In the genomic region with DNA sequence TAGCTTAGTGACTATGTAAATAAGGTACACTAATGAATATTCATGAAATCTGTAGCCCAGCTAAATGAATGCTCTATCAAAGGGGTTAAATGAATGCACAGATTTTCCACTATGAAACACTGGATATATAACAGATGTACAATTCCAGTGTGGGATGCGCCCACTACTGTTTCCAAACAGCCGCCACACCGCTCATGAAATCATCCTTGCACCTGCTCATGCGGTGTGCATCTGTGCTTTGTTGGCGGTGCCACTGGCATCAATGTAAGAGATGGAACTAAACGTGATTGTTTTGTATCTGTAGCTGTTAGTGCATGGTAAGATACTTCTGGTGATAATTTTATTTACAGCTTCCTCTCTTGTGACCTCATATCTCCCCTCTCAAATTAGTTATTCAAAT, we compare ENCODE assay signal across 15 cellular contexts.
DNase-seq lines count a peak whose midpoint lies in the region; ATAC-seq lines count a peak whose summit lies in the region.
"Had no signal": no experiment of that assay in that cellular context is flagged by ENCODE, and none has a peak within 500 bp of the region (broad histone marks: within the 10 kb centered on the region; RNA-seq: fewer than 3 reads in every experiment).

No MANE protein-coding gene starts in this region.

- H3K36me3 Mint-ChIP-seq in activated T-helper 17 cell treated with anti-CD3 and anti-CD28 coated beads, Interleukin-2, amount 50 U/mL, for 72 hours (ENCODE audit: low read depth): no peaks in the 10 kb centered on the region
- H3K36me3 Mint-ChIP-seq: IgD-negative memory B cell had no signal

- no peak for ATAC-seq in activated T-helper 17 cell treated with anti-CD3 and anti-CD28 coated beads, Interleukin-2, amount 50 U/mL, for 72 hours (replicated peaks)
- ATAC-seq: GM23338 had no signal

- peaks cover 4% of the 10 kb centered on the region for H3K27me3 Mint-ChIP-seq in activated T-helper 17 cell treated with anti-CD3 and anti-CD28 coated beads, Interleukin-2, amount 50 U/mL, for 72 hours
- H3K27me3 Mint-ChIP-seq: CD4-positive, alpha-beta T cell; IgD-negative memory B cell had no signal

- no peak overlapping the region for H3K4me3 Mint-ChIP-seq in activated T-helper 17 cell treated with anti-CD3 and anti-CD28 coated beads, Interleukin-2, amount 50 U/mL, for 72 hours
- H3K4me3 Mint-ChIP-seq: CD4-positive, alpha-beta T cell; GM23338; H9; IgD-negative memory B cell had no signal

- peak; percentile 5 for DNase-seq in NCI-H146 (lab: John Stamatoyannopoulos, UW)
- DNase-seq in NCI-H146 treated with DMSO at 0.1 percent for 48 hours (lab: John Stamatoyannopoulos, UW; ENCODE audit: unreplicated experiment): no peak
- peak; percentile 23 for DNase-seq in Ammon's horn (ENCODE audit: low spot score)
- peak; percentile 15 for DNase-seq in DMS53 treated with DMSO at 0.1 percent for 48 hours (lab: John Stamatoyannopoulos, UW; ENCODE audit: unreplicated experiment)
- DNase-seq in NCI-H69 (lab: John Stamatoyannopoulos, UW): peak; percentile 65
- no peak for DNase-seq in NCI-H2171 (lab: John Stamatoyannopoulos, UW)
- no peak for DNase-seq in iPS-NIHi7 (ENCODE audit: extremely low spot score)
- DNase-seq: 8988T; AML-193; C1 segment of cervical spinal cord; CD4-positive, alpha-beta T cell; H9 had no signal

- no peaks in the 10 kb centered on the region for H3K4me1 Mint-ChIP-seq in activated T-helper 17 cell treated with anti-CD3 and anti-CD28 coated beads, Interleukin-2, amount 50 U/mL, for 72 hours
- H3K4me1 Mint-ChIP-seq: GM23338, H9, IgD-negative memory B cell had no signal

- no peak overlapping the region for H3K27ac Mint-ChIP-seq in activated T-helper 17 cell treated with anti-CD3 and anti-CD28 coated beads, Interleukin-2, amount 50 U/mL, for 72 hours
- H3K27ac Mint-ChIP-seq: CD4-positive, alpha-beta T cell; GM23338; H9; IgD-negative memory B cell had no signal

- peaks cover 3% of the 10 kb centered on the region for H3K9me3 Mint-ChIP-seq in activated T-helper 17 cell treated with anti-CD3 and anti-CD28 coated beads, Interleukin-2, amount 50 U/mL, for 72 hours
- H3K9me3 Mint-ChIP-seq: GM23338, H9 had no signal

Comparison
In these comparisons a context has a peak if more than half of its experiments do, and no peak if none do; other contexts are left out.
1. DNase-seq: peak in NCI-H146 (single experiment), Ammon's horn (single experiment), DMS53 treated with DMSO at 0.1 percent for 48 hours (single experiment) and NCI-H69 (single experiment); none in NCI-H146 treated with DMSO at 0.1 percent for 48 hours (single experiment), NCI-H2171 (single experiment) and iPS-NIHi7 (single experiment).